Comparison of ENCODE assay signal across 8 cellular contexts in genomic region chr17:57849874-57850754, GRCh38. TPM values are rescaled to one million over a fixed set of nuclear protein-coding genes. Genes with fewer than 3 reads are reported as not detected.
DNase-seq lines count a peak whose midpoint lies in the region; ATAC-seq and TF ChIP-seq lines count a peak whose summit lies in the region.

Gene MRPS23, minus strand, starts transcription at chr17:57850044. Its CDS starts 34 bp downstream, at chr17:57850010.

- peak within 1 kb of the TSS; percentile 89 for H3K9ac ChIP-seq in SK-N-SH

- CTCF ChIA-PET in SK-N-SH (lab: Yijun Ruan, JAX), result interaction anchor here (0.8 to 25.6 kb wide), 14 partner anchors 9 to 729 kb away, joined by 3 to 1002 read pairs (median 4); partner anchors contain the start of genes SRSF1 and VEZF1

- POLR2A ChIA-PET in SK-N-SH (lab: Yijun Ruan, JAX), result interaction anchor here (0.7 to 2.8 kb wide), 19 partner anchors 11 to 665 kb away, joined by 3 to 25 read pairs (median 4); partner anchors contain the start of genes CUEDC1, DYNLL2, MTMR4 and SRSF1

- peak within 1 kb of the TSS; percentile 73 for H2AFZ ChIP-seq in SK-N-SH (ENCODE audit: low read depth)

- H3K9me3 ChIP-seq in SK-N-SH (no peaks in the 10 kb centered on the region), testis (no peaks in the 10 kb centered on the region)

- ATAC-seq in HG02571 (IDR thresholded peaks at IDR 0.05; ENCODE audit: unreplicated experiment), result peak; percentile 94

- no peaks in the 10 kb centered on the region for H3F3A ChIP-seq in SK-N-SH (replicated peaks; ENCODE audit: insufficient read depth)

- 0 out of 2 replicates have a peak, but pooled peaks have one; percentile 2 for TF ChIP-seq RAD21 in SK-N-SH (IDR thresholded peaks at IDR 0.05; ENCODE audit: low read length)

- peaks cover 7 to 19% of the 10 kb centered on the region in 2 experiments for H3K36me3 ChIP-seq in SK-N-SH (replicated peaks in 1 of 2; ENCODE audit: control insufficient read depth in 1 of 2, insufficient read depth in 2 of 2, low read length in 1 of 2)
- H3K36me3 ChIP-seq in testis (ENCODE audit: low read depth, missing control alignments), result no peaks in the 10 kb centered on the region

- peak; percentile 35 to 53; a peak in 2 of 4 replicates for TF ChIP-seq EP300 in SK-N-SH (IDR thresholded peaks at IDR 0.05; ENCODE audit: borderline replicate concordance in 1 of 2, low read depth in 1 of 2, low read length in 1 of 2)

- intact Hi-C loops in testis (cut with DNase I; ENCODE audit: low total_unique reads), result loop anchor here (10.0 kb wide), 1 partner anchor 265 kb away; no protein-coding TSS in a partner anchor

- H3K79me2 ChIP-seq in SK-N-SH (ENCODE audit: insufficient read depth), result peaks cover 45% of the 10 kb centered on the region

- H3K27ac ChIP-seq in SK-N-SH (ENCODE audit: low read depth in 2 of 2, low read length in 1 of 2) (peak within 1 kb of the TSS; percentile 82 to 93), testis (peak within 1 kb of the TSS; percentile 83 to 89)

- H3K4me3 ChIP-seq in SK-N-SH (ENCODE audit: low read depth in 2 of 2, low read length in 1 of 2), result peak within 1 kb of the TSS; percentile 92 to 98
- peak within 1 kb of the TSS; percentile 80 to 93 for H3K4me3 ChIP-seq in testis

- DNase-seq in GM04504 (ENCODE audit: low read depth) (peak; percentile 97), NCI-H1048 (lab: John Stamatoyannopoulos, UW) (peak; percentile 95), SK-N-SH (peak; percentile 98), globus pallidus (ENCODE audit: low spot score) (peak; percentile 99), occipital lobe (lab: John Stamatoyannopoulos, UW) (peak; percentile 99), testis (peak; percentile 99)
- DNase-seq in activated naive CD4-positive, alpha-beta T cell treated with anti-CD3 and anti-CD28 coated beads, Interleukin-2, amount 50 U/mL, for 16 hours, result peak; percentile 97

- H3K4me2 ChIP-seq in SK-N-SH, result peak within 1 kb of the TSS; percentile 94

- H3K27me3 ChIP-seq in SK-N-SH (ENCODE audit: insufficient read depth), result no peaks in the 10 kb centered on the region
- no peaks in the 10 kb centered on the region for H3K27me3 ChIP-seq in testis

- H3K4me1 ChIP-seq in SK-N-SH (ENCODE audit: control insufficient read depth in 1 of 2, insufficient read depth in 2 of 2, low read depth in 1 of 2, low read length in 1 of 2) (peaks cover 0 to 23% of the 10 kb centered on the region in 2 experiments; a peak in 3 of 4 replicates), testis (peaks cover 41% of the 10 kb centered on the region)

- peak; percentile 29 for TF ChIP-seq POLR2A in testis (IDR thresholded peaks at IDR 0.05)

- no peaks in the 10 kb centered on the region for H3K9me2 ChIP-seq in SK-N-SH

- TF ChIP-seq CTCF in SK-N-SH (IDR thresholded peaks at IDR 0.05), result no peak
- peak in 1 of 3 experiments; percentile 17 for TF ChIP-seq CTCF in testis (IDR thresholded peaks at IDR 0.05)

- no peaks in the 10 kb centered on the region; the same call in 1 of the 2 replicates for H4K20me1 ChIP-seq in SK-N-SH (ENCODE audit: insufficient read depth)

- 1% methylated on average over 56 of the region's 57 CpGs for WGBS in SK-N-SH (ENCODE audit: low lambda C conversion rate)
- WGBS in testis, 2 donors, result 0 to 1% methylated on average over 49 to 57 of the region's 57 CpGs

TF ChIP-seq in SK-N-SH, 30 proteins besides CTCF, POLR2A, EP300 and RAD21 (continues in another document):
- TF ChIP-seq RXRA (IDR thresholded peaks at IDR 0.05; ENCODE audit: borderline replicate concordance, low read depth), result no peak
- peak; percentile 8; the same call in 1 of the 2 replicates for TF ChIP-seq FOSL2 (IDR thresholded peaks at IDR 0.05; ENCODE audit: borderline replicate concordance, low read depth)
- peak; percentile 83; the same call in 1 of the 2 replicates for TF ChIP-seq ZBTB33 (IDR thresholded peaks at IDR 0.05; ENCODE audit: borderline replicate concordance, low read depth)
- peak; percentile 74 for TF ChIP-seq REST (IDR thresholded peaks at IDR 0.05; ENCODE audit: low read depth, low read length)
- peak; percentile 51 for TF ChIP-seq PBX3 (IDR thresholded peaks at IDR 0.05)
- no peak for TF ChIP-seq JUND (IDR thresholded peaks at IDR 0.05)
- TF ChIP-seq FOXJ3 (CRISPR knock-in tag; IDR thresholded peaks at IDR 0.05), result peak; percentile 17; the same call in 1 of the 2 replicates
- TF ChIP-seq SMC3 (IDR thresholded peaks at IDR 0.05; ENCODE audit: low read depth, low read length), result peak; percentile 15; the same call in 1 of the 2 replicates
- peak; percentile 91 for TF ChIP-seq YY1 (IDR thresholded peaks at IDR 0.05; ENCODE audit: low read depth)
- TF ChIP-seq ELF1 (IDR thresholded peaks at IDR 0.05), result peak; percentile 98
- no peak for TF ChIP-seq IRF3 (IDR thresholded peaks at IDR 0.05; ENCODE audit: low read depth, low read length)
- peak; percentile 98 for TF ChIP-seq SIN3A (IDR thresholded peaks at IDR 0.05; ENCODE audit: borderline replicate concordance, low read depth, low read length)
- peak; percentile 53; the same call in 1 of the 2 replicates for TF ChIP-seq TCF12 (IDR thresholded peaks at IDR 0.05)
- TF ChIP-seq USF1 (IDR thresholded peaks at IDR 0.05; ENCODE audit: borderline replicate concordance, low read depth), result peak; percentile 58; the same call in 1 of the 2 replicates
- TF ChIP-seq NRF1 (IDR thresholded peaks at IDR 0.05; ENCODE audit: low read depth, low read length), result 0 out of 2 replicates have a peak, but pooled peaks have one; percentile 2

RNA-seq across cellular contexts. Expression of gene MRPS23, which starts in this region (rescaled TPM):
- 105 and 108 TPM in 2 replicates for polyA plus RNA-seq in SK-N-SH (2012; rRNA removed)
- polyA plus RNA-seq in SK-N-SH (2012; cell fraction: cytosol; rRNA removed), result 115 and 118 TPM in 2 replicates
- polyA plus RNA-seq in SK-N-SH (2012; cell fraction: nucleus; rRNA removed), result 37.9 and 51.5 TPM in 2 replicates
- 27.9 TPM for total RNA-seq in occipital lobe
- 10 to 100 TPM; 14.1 to 25.1 TPM for total RNA-seq in testis
- polyA plus RNA-seq in testis (ENCODE audit: insufficient read depth, low read depth, low replicate concordance), result 57.4 TPM

Comparison
In these comparisons a context has a peak if more than half of its experiments do, and no peak if none do; other contexts are left out.
1. Peak in every context shown above with its lines: DNase-seq, ATAC-seq, H3K4me3 ChIP-seq and H3K27ac ChIP-seq.